In the genomic region with DNA sequence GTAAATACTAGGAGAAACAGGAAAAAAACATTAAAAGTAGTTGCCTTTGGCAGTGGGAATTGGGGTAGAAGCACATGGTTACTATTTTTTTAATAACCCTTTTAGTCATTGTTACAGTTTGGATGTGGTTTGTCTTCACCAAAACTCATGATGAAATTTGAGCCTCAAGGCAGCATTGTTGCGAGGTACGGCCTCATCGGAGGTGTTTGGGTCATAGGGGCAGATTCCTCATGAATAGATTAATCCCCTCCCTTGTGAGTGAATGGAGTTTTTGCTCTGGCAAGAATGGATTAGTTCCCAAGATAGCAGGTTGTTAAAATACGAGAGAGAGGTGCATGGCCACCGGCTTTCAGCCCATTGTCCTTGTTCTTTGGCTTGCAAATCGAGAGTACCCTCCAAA, we compare ENCODE assay signal across 22 cellular contexts.
"Had no signal": no experiment of that assay in that cellular context is flagged by ENCODE, and none has a peak within 500 bp of the region (broad histone marks: within the 10 kb centered on the region; RNA-seq: fewer than 3 reads in every experiment).

No MANE protein-coding gene starts in this region.

- H3K27me3 ChIP-seq: brain microvascular endothelial cell, gastrocnemius medialis, spleen, upper lobe of left lung had no signal

- H3K36me3 ChIP-seq: brain microvascular endothelial cell, gastrocnemius medialis, left ventricle myocardium inferior, spleen, upper lobe of left lung had no signal

- H3K4me1 Mint-ChIP-seq: mesothelial cell of epicardium; naive thymus-derived CD8-positive, alpha-beta T cell had no signal

- H3K27ac Mint-ChIP-seq: activated CD8-positive, alpha-beta T cell treated with anti-CD3 and anti-CD28 coated beads, Interleukin-2, amount 10 ng/mL, durations not matched to agents 7 days and 5 days; activated naive CD4-positive, alpha-beta T cell treated with anti-CD3 and anti-CD28 coated beads, Interleukin-2, amount 50 U/mL, for 72 hours; activated T-helper 1 cell treated with anti-CD3 and anti-CD28 coated beads, Interleukin-12 subunit alpha, Interleukin-12 subunit beta, Interleukin-2, Interleukin-4 antibody, amounts not matched to agents 30 ng/mL and 10 ng/mL and 1 ng/mL, durations not matched to agents 14 hours and 24 hours and 36 hours; mesothelial cell of epicardium; naive thymus-derived CD8-positive, alpha-beta T cell; progenitor cell of endocrine pancreas had no signal

- H3K27me3 Mint-ChIP-seq: naive thymus-derived CD8-positive, alpha-beta T cell; progenitor cell of endocrine pancreas had no signal

- H3K9me3 ChIP-seq: gastrocnemius medialis, upper lobe of left lung had no signal

- ATAC-seq: activated CD8-positive, alpha-beta T cell treated with anti-CD3 and anti-CD28 coated beads, Interleukin-2, amount 10 ng/mL, durations not matched to agents 7 days and 5 days; activated naive CD4-positive, alpha-beta T cell treated with anti-CD3 and anti-CD28 coated beads, Interleukin-2, amount 50 U/mL, for 72 hours; gastrocnemius medialis; naive thymus-derived CD8-positive, alpha-beta T cell; stimulated activated naive CD8-positive, alpha-beta T cell treated with anti-CD3 and anti-CD28 coated beads, Interleukin-15, Interleukin-2, amounts not matched to agents 100 U/mL and 50 U/mL, for 24 hours had no signal

- H3K4me3 Mint-ChIP-seq: activated CD8-positive, alpha-beta T cell treated with anti-CD3 and anti-CD28 coated beads, Interleukin-2, amount 10 ng/mL, durations not matched to agents 7 days and 5 days; activated T-helper 1 cell treated with anti-CD3 and anti-CD28 coated beads, Interleukin-12 subunit alpha, Interleukin-12 subunit beta, Interleukin-2, Interleukin-4 antibody, amounts not matched to agents 30 ng/mL and 10 ng/mL and 1 ng/mL, durations not matched to agents 14 hours and 24 hours and 36 hours; mesothelial cell of epicardium; naive thymus-derived CD8-positive, alpha-beta T cell had no signal

- DNase-seq: activated CD4-positive, alpha-beta T cell treated with anti-CD3 and anti-CD28 coated beads for 1 hour; activated CD4-positive, alpha-beta T cell treated with anti-CD3 and anti-CD28 coated beads, Interleukin-2, amount 50 U/mL, for 1 hour; activated CD8-positive, alpha-beta T cell treated with anti-CD3 and anti-CD28 coated beads, Interleukin-2, amount 10 ng/mL, durations not matched to agents 7 days and 5 days; activated gamma-delta T cell; aorta; brain microvascular endothelial cell; central memory CD4-positive, alpha-beta T cell; dermis blood vessel endothelial cell; effector memory CD4-positive, alpha-beta T cell; gastrocnemius medialis; hippocampal formation; left ventricle myocardium inferior; naive thymus-derived CD8-positive, alpha-beta T cell; spleen; stimulated activated CD4-positive, alpha-beta T cell treated with anti-CD3 and anti-CD28 coated beads, Interleukin-4, amount 100 ng/mL, for 24 hours; stimulated activated naive CD8-positive, alpha-beta T cell treated with anti-CD3 and anti-CD28 coated beads, Interleukin-15, Interleukin-2, amounts not matched to agents 100 U/mL and 50 U/mL, for 24 hours; upper lobe of left lung had no signal

- H3K4me3 ChIP-seq: gastrocnemius medialis, left ventricle myocardium inferior, spleen, upper lobe of left lung had no signal

- H3K4me1 ChIP-seq: gastrocnemius medialis, left ventricle myocardium inferior, spleen, upper lobe of left lung had no signal

- H3K27ac ChIP-seq: brain microvascular endothelial cell, gastrocnemius medialis, left ventricle myocardium inferior, spleen, upper lobe of left lung, VCaP had no signal
